30 cellular contexts compared by ENCODE assay signal in genomic region chr6:15516378-15516777, GRCh38.
DNase-seq lines count a peak whose midpoint lies in the region; ATAC-seq, FAIRE-seq and TF ChIP-seq lines count a peak whose summit lies in the region.
"Had no signal": no experiment of that assay in that cellular context is flagged by ENCODE, and none has a peak within 500 bp of the region (broad histone marks: within the 10 kb centered on the region; RNA-seq: fewer than 3 reads in every experiment).

No MANE protein-coding gene starts in this region.

- H3K4me1 Mint-ChIP-seq in activated naive CD8-positive, alpha-beta T cell (ENCODE audit: low read depth), result no peaks in the 10 kb centered on the region
- H3K4me1 Mint-ChIP-seq in activated naive CD8-positive, alpha-beta T cell treated with anti-CD3 and anti-CD28 coated beads, Interleukin-2, amount 50 U/mL, for 24 hours, result no peaks in the 10 kb centered on the region
- H3K4me1 Mint-ChIP-seq in WTC11, result peaks cover 14% of the 10 kb centered on the region
- no peaks in the 10 kb centered on the region for H3K4me1 Mint-ChIP-seq in endodermal cell
- H3K4me1 Mint-ChIP-seq in stimulated activated naive B cell treated with anti-CD40 and anti-IgM and Interleukin-4, amounts not matched to agents 10 μg/mL and 1 μg/mL and 100 μg/mL, for 72 hours, result peaks cover 2 to 13% of the 10 kb centered on the region in 2 donors
- peaks cover 0 to 16% (median 11%) of the 10 kb centered on the region in 7 donors for H3K4me1 Mint-ChIP-seq in naive thymus-derived CD4-positive, alpha-beta T cell
- H3K4me1 Mint-ChIP-seq: activated B cell treated with CpG ODN at 0.5 μM for 24 hours; activated CD8-positive, alpha-beta memory T cell treated with anti-CD3 and anti-CD28 coated beads, Interleukin-2, amount 10 ng/mL, durations not matched to agents 7 days and 5 days; B cell had no signal

- FAIRE-seq in HTR-8/SVneo (lab: Jason Lieb, UNC), result no peak
- no peak for FAIRE-seq in urothelium cell line (lab: Jason Lieb, UNC)
- FAIRE-seq: A549, H54, islet of Langerhans had no signal

- no peak overlapping the region for H3K9ac ChIP-seq in endodermal cell (ENCODE audit: extremely low read depth, low read length, poor library complexity, severe bottlenecking)

- H3K4me1 ChIP-seq in endodermal cell (ENCODE audit: control insufficient read depth, insufficient read depth, low read length), result no peaks in the 10 kb centered on the region
- no peaks in the 10 kb centered on the region for H3K4me1 ChIP-seq in naive thymus-derived CD4-positive, alpha-beta T cell (ENCODE audit: control insufficient read depth in 2 of 2, insufficient read depth in 2 of 2, low read length in 2 of 2)
- H3K4me1 ChIP-seq: A549, ascending aorta, upper lobe of left lung had no signal

- no peaks in the 10 kb centered on the region for H3K9me3 ChIP-seq in endodermal cell (ENCODE audit: control insufficient read depth, low read length)
- H3K9me3 ChIP-seq in naive thymus-derived CD4-positive, alpha-beta T cell (ENCODE audit: control insufficient read depth in 2 of 3, low read length in 3 of 3), result no peaks in the 10 kb centered on the region
- H3K9me3 ChIP-seq: A549, ascending aorta, MG63, upper lobe of left lung had no signal

- intact Hi-C loops in naive thymus-derived CD4-positive, alpha-beta T cell (cut with micrococcal nuclease), result no loop called here

- no peak overlapping the region for H3K4me3 ChIP-seq in endodermal cell (ENCODE audit: low read length)
- no peak overlapping the region for H3K4me3 ChIP-seq in naive thymus-derived CD4-positive, alpha-beta T cell (ENCODE audit: low read length)
- H3K4me3 ChIP-seq: A549, ascending aorta, coronary artery, MG63, upper lobe of left lung had no signal

- no peak for DNase-seq in activated naive CD8-positive, alpha-beta T cell treated with anti-CD3 and anti-CD28 coated beads, Interleukin-2, amount 50 U/mL, for 24 hours
- DNase-seq in WTC11 (ENCODE audit: low spot score) (no peak), endodermal cell (no peak), HTR-8/SVneo (ENCODE audit: insufficient read length, low spot score) (no peak), urothelium cell line (ENCODE audit: low spot score) (no peak)
- no peak for DNase-seq in stimulated activated naive B cell treated with anti-CD40 and anti-IgM and Interleukin-4, amounts not matched to agents 10 μg/mL and 1 μg/mL and 100 μg/mL, for 72 hours
- no peak for DNase-seq in naive thymus-derived CD4-positive, alpha-beta T cell
- DNase-seq: activated B cell treated with CpG ODN at 0.5 μM for 24 hours; activated CD8-positive, alpha-beta memory T cell treated with anti-CD3 and anti-CD28 coated beads, Interleukin-2, amount 10 ng/mL, durations not matched to agents 7 days and 5 days; CD8-positive, alpha-beta memory T cell; glutamatergic neuron; KG1; MG63; natural killer cell; NCI-H1105 treated with DMSO at 0.1 percent for 48 hours; NCI-H187 treated with DMSO at 0.1 percent for 48 hours; NCI-H510A treated with DMSO at 0.1 percent for 48 hours; occipital lobe; stimulated activated CD4-positive, alpha-beta T cell treated with anti-CD3 and anti-CD28 coated beads, Interleukin-15, amount 100 ng/mL, for 24 hours; stimulated activated CD4-positive, alpha-beta T cell treated with anti-CD3 and anti-CD28 coated beads, Interleukin-4, amount 100 ng/mL, for 4 hours; T-helper 1 cell; upper lobe of left lung had no signal

- no peak for ATAC-seq in activated naive CD8-positive, alpha-beta T cell treated with anti-CD3 and anti-CD28 coated beads, Interleukin-2, amount 50 U/mL, for 24 hours
- no peak for ATAC-seq in WTC11
- ATAC-seq in stimulated activated naive B cell treated with anti-CD40 and anti-IgM and Interleukin-4, amounts not matched to agents 10 μg/mL and 1 μg/mL and 100 μg/mL, for 72 hours (replicated peaks), result no peak
- ATAC-seq in naive thymus-derived CD4-positive, alpha-beta T cell, result no peak
- ATAC-seq: A549; activated CD8-positive, alpha-beta memory T cell treated with anti-CD3 and anti-CD28 coated beads, Interleukin-2, amount 10 ng/mL, durations not matched to agents 7 days and 5 days; natural killer cell had no signal

- POLR2A ChIA-PET in WTC11 (lab: Charles Lee), result no interaction called here
- POLR2A ChIA-PET in naive thymus-derived CD4-positive, alpha-beta T cell (lab: Charles Lee), result no interaction called here

- WGBS in endodermal cell (ENCODE audit: insufficient coverage in 1 of 2, insufficient read length in 1 of 2), 2 experiments, result 96 to 100% methylated on average over 2 to 13 of the region's 13 CpGs

- TF ChIP-seq CTCF in WTC11 (IDR thresholded peaks at IDR 0.05) (no peak), endodermal cell (conservative IDR thresholded peaks at IDR 0.05) (no peak)

- no peaks in the 10 kb centered on the region for H3K27me3 Mint-ChIP-seq in activated naive CD8-positive, alpha-beta T cell
- no peaks in the 10 kb centered on the region for H3K27me3 Mint-ChIP-seq in activated naive CD8-positive, alpha-beta T cell treated with anti-CD3 and anti-CD28 coated beads, Interleukin-2, amount 50 U/mL, for 24 hours
- H3K27me3 Mint-ChIP-seq in WTC11 (ENCODE audit: low read depth) (no peaks in the 10 kb centered on the region), endodermal cell (ENCODE audit: insufficient read depth) (no peaks in the 10 kb centered on the region)
- no peaks in the 10 kb centered on the region for H3K27me3 Mint-ChIP-seq in stimulated activated naive B cell treated with anti-CD40 and anti-IgM and Interleukin-4, amounts not matched to agents 10 μg/mL and 1 μg/mL and 100 μg/mL, for 72 hours
- no peaks in the 10 kb centered on the region for H3K27me3 Mint-ChIP-seq in naive thymus-derived CD4-positive, alpha-beta T cell
- H3K27me3 Mint-ChIP-seq: activated B cell treated with CpG ODN at 0.5 μM for 24 hours; activated CD8-positive, alpha-beta memory T cell treated with anti-CD3 and anti-CD28 coated beads, Interleukin-2, amount 10 ng/mL, durations not matched to agents 7 days and 5 days; activated naive CD4-positive, alpha-beta T cell treated with anti-CD3 and anti-CD28 coated beads, Interleukin-2, amount 50 U/mL, for 24 hours; B cell had no signal

- CTCF ChIA-PET in WTC11 (lab: Charles Lee), result interaction anchor here (0.7 kb wide), 1 partner anchor 9 kb away, joined by 3 read pairs; no protein-coding TSS in a partner anchor
- CTCF ChIA-PET in naive thymus-derived CD4-positive, alpha-beta T cell (lab: Charles Lee), result no interaction called here

- peaks cover 90% of the 10 kb centered on the region for H3K36me3 ChIP-seq in endodermal cell (ENCODE audit: control insufficient read depth, insufficient read depth, low read length)
- H3K36me3 ChIP-seq in naive thymus-derived CD4-positive, alpha-beta T cell (ENCODE audit: control insufficient read depth in 2 of 3, insufficient read depth in 3 of 3, low read length in 3 of 3), result peaks cover 0 to 89% (median 14%) of the 10 kb centered on the region in 3 experiments
- H3K36me3 ChIP-seq: MG63 had no signal

- no peak overlapping the region for H3K4me3 Mint-ChIP-seq in activated naive CD8-positive, alpha-beta T cell
- H3K4me3 Mint-ChIP-seq in activated naive CD8-positive, alpha-beta T cell treated with anti-CD3 and anti-CD28 coated beads, Interleukin-2, amount 50 U/mL, for 24 hours, result no peak overlapping the region
- H3K4me3 Mint-ChIP-seq in WTC11 (no peak overlapping the region), endodermal cell (no peak overlapping the region)
- no peak overlapping the region for H3K4me3 Mint-ChIP-seq in stimulated activated naive B cell treated with anti-CD40 and anti-IgM and Interleukin-4, amounts not matched to agents 10 μg/mL and 1 μg/mL and 100 μg/mL, for 72 hours
- H3K4me3 Mint-ChIP-seq in naive thymus-derived CD4-positive, alpha-beta T cell, result no peak overlapping the region
- H3K4me3 Mint-ChIP-seq: activated B cell treated with CpG ODN at 0.5 μM for 24 hours; activated CD8-positive, alpha-beta memory T cell treated with anti-CD3 and anti-CD28 coated beads, Interleukin-2, amount 10 ng/mL, durations not matched to agents 7 days and 5 days; activated naive CD4-positive, alpha-beta T cell treated with anti-CD3 and anti-CD28 coated beads, Interleukin-2, amount 50 U/mL, for 24 hours; B cell; natural killer cell had no signal

- H3K27me3 ChIP-seq in endodermal cell (ENCODE audit: control insufficient read depth, insufficient read depth, low read length, poor library complexity, severe bottlenecking), result no peaks in the 10 kb centered on the region
- H3K27me3 ChIP-seq in naive thymus-derived CD4-positive, alpha-beta T cell (ENCODE audit: control insufficient read depth in 2 of 2, insufficient read depth in 2 of 2, low read length in 2 of 2), result no peaks in the 10 kb centered on the region
- H3K27me3 ChIP-seq: ascending aorta, MG63, upper lobe of left lung had no signal

- H3K27ac ChIP-seq in endodermal cell (ENCODE audit: low read depth, low read length), result no peak overlapping the region
- no peak overlapping the region for H3K27ac ChIP-seq in naive thymus-derived CD4-positive, alpha-beta T cell (ENCODE audit: low read depth, low read length)
- H3K27ac ChIP-seq: A549, ascending aorta, coronary artery, upper lobe of left lung had no signal

- no peaks in the 10 kb centered on the region for H3K9me3 Mint-ChIP-seq in activated naive CD8-positive, alpha-beta T cell (ENCODE audit: low read depth)
- H3K9me3 Mint-ChIP-seq in activated naive CD8-positive, alpha-beta T cell treated with anti-CD3 and anti-CD28 coated beads, Interleukin-2, amount 50 U/mL, for 24 hours, result no peaks in the 10 kb centered on the region
- no peaks in the 10 kb centered on the region for H3K9me3 Mint-ChIP-seq in WTC11
- H3K9me3 Mint-ChIP-seq in endodermal cell, result no peaks in the 10 kb centered on the region
- H3K9me3 Mint-ChIP-seq in stimulated activated naive B cell treated with anti-CD40 and anti-IgM and Interleukin-4, amounts not matched to agents 10 μg/mL and 1 μg/mL and 100 μg/mL, for 72 hours, result no peaks in the 10 kb centered on the region
- peaks cover 0 to 4% (median 0%) of the 10 kb centered on the region in 11 donors for H3K9me3 Mint-ChIP-seq in naive thymus-derived CD4-positive, alpha-beta T cell
- H3K9me3 Mint-ChIP-seq: activated B cell treated with CpG ODN at 0.5 μM for 24 hours; activated naive CD4-positive, alpha-beta T cell treated with anti-CD3 and anti-CD28 coated beads, Interleukin-2, amount 50 U/mL, for 24 hours; CD8-positive, alpha-beta memory T cell; natural killer cell had no signal

- peak overlapping the region; percentile 41 for H3K27ac Mint-ChIP-seq in activated naive CD8-positive, alpha-beta T cell
- H3K27ac Mint-ChIP-seq in activated naive CD8-positive, alpha-beta T cell treated with anti-CD3 and anti-CD28 coated beads, Interleukin-2, amount 50 U/mL, for 24 hours, result no peak overlapping the region
- H3K27ac Mint-ChIP-seq in WTC11 (peak overlapping the region; percentile 64), endodermal cell (peak overlapping the region; percentile 21)
- peak overlapping the region; percentile 68 for H3K27ac Mint-ChIP-seq in stimulated activated naive B cell treated with anti-CD40 and anti-IgM and Interleukin-4, amounts not matched to agents 10 μg/mL and 1 μg/mL and 100 μg/mL, for 72 hours
- H3K27ac Mint-ChIP-seq in naive thymus-derived CD4-positive, alpha-beta T cell, result peak overlapping the region in 2 of 9 donors; percentile 60 to 85
- H3K27ac Mint-ChIP-seq: activated B cell treated with CpG ODN at 0.5 μM for 24 hours; activated CD8-positive, alpha-beta memory T cell treated with anti-CD3 and anti-CD28 coated beads, Interleukin-2, amount 10 ng/mL, durations not matched to agents 7 days and 5 days; activated naive CD4-positive, alpha-beta T cell treated with anti-CD3 and anti-CD28 coated beads, Interleukin-2, amount 50 U/mL, for 24 hours; B cell had no signal

- H3K36me3 Mint-ChIP-seq in activated naive CD8-positive, alpha-beta T cell, result peaks cover 10% of the 10 kb centered on the region
- H3K36me3 Mint-ChIP-seq in activated naive CD8-positive, alpha-beta T cell treated with anti-CD3 and anti-CD28 coated beads, Interleukin-2, amount 50 U/mL, for 24 hours (ENCODE audit: low read depth), result peaks cover 37% of the 10 kb centered on the region
- H3K36me3 Mint-ChIP-seq in WTC11 (peaks cover 88% of the 10 kb centered on the region), endodermal cell (ENCODE audit: low read depth) (peaks cover 89% of the 10 kb centered on the region)
- peaks cover 63 to 84% of the 10 kb centered on the region in 2 donors for H3K36me3 Mint-ChIP-seq in stimulated activated naive B cell treated with anti-CD40 and anti-IgM and Interleukin-4, amounts not matched to agents 10 μg/mL and 1 μg/mL and 100 μg/mL, for 72 hours
- peaks cover 13 to 82% (median 30%) of the 10 kb centered on the region in 5 donors for H3K36me3 Mint-ChIP-seq in naive thymus-derived CD4-positive, alpha-beta T cell
